In the genomic region with DNA sequence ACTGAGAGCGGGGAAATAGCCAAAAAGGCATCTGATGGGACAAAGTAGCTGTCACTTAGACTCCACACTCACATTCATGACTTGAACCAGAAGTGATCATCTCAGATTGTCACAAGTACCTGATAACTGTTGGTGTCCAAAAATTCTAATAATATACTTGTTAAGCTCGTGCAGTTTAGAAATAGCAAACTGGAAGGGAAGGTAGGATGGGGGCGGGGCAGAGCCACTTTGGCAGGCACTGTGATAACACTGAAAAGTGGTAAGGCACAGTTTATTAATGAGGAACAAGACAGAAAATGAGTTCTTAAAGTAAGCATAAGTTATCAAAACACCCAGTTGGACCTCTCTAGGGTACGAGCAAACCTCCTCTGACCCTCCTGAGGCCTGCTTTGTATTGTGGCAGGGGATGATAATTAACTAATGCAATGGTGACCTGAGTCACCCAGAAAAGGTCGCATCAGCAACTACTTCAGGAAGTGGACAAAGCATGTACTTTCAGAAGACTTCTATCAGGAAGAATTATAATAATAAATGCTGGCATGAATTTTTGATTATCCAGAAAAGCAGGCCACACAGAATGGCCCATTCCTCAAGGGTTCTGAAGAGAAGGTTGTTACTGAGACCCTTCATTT, we compare ENCODE assay signal across 17 cellular contexts. TPM values are rescaled to one million over a fixed set of nuclear protein-coding genes. Genes with fewer than 3 reads are reported as not detected.
A peak's percentile ranks its signal among the peaks of the same experiment; 100 is the strongest.
DNase-seq lines count a peak whose midpoint lies in the region; ATAC-seq and TF ChIP-seq lines count a peak whose summit lies in the region.
"Had no signal": no experiment of that assay in that cellular context is flagged by ENCODE, and none has a peak within 500 bp of the region (broad histone marks: within the 10 kb centered on the region; RNA-seq: fewer than 3 reads in every experiment).

No MANE protein-coding gene starts in this region.

- H3K4me3 ChIP-seq in ascending aorta: no peak overlapping the region
- H3K4me3 ChIP-seq in rectal smooth muscle tissue (ENCODE audit: low read length): no peak overlapping the region
- H3K4me3 ChIP-seq in transverse colon: no peak overlapping the region

- H3K4me1 Mint-ChIP-seq in stimulated activated naive CD8-positive, alpha-beta T cell treated with anti-CD3 and anti-CD28 coated beads, Interleukin-15, amount 100 ng/mL, for 72 hours: no peaks in the 10 kb centered on the region
- H3K4me1 Mint-ChIP-seq: B cell had no signal

- ATAC-seq in left cardiac atrium: peak; percentile 37 to 46
- ATAC-seq in stimulated activated naive CD8-positive, alpha-beta T cell treated with anti-CD3 and anti-CD28 coated beads, Interleukin-15, amount 100 ng/mL, for 72 hours: no peak

- intact Hi-C loops in ascending aorta (cut with DNase I): no loop called here
- intact Hi-C loops in left cardiac atrium (cut with DNase I): no loop called here
- intact Hi-C loops in transverse colon (cut with DNase I; ENCODE audit: low total_unique reads): no loop called here

- TF ChIP-seq POLR2A in transverse colon (IDR thresholded peaks at IDR 0.05): no peak

- no peaks in the 10 kb centered on the region for H3K9me3 ChIP-seq in ascending aorta
- no peaks in the 10 kb centered on the region for H3K9me3 ChIP-seq in transverse colon

- TF ChIP-seq CTCF in ascending aorta (IDR thresholded peaks at IDR 0.05): no peak
- no peak for TF ChIP-seq CTCF in transverse colon (IDR thresholded peaks at IDR 0.05)

- H3K36me3 ChIP-seq in ascending aorta (no peaks in the 10 kb centered on the region), rectal smooth muscle tissue (ENCODE audit: control insufficient read depth, insufficient read depth, low read length) (no peaks in the 10 kb centered on the region), transverse colon (no peaks in the 10 kb centered on the region)

- H3K9me3 Mint-ChIP-seq in stimulated activated naive CD8-positive, alpha-beta T cell treated with anti-CD3 and anti-CD28 coated beads, Interleukin-15, amount 100 ng/mL, for 72 hours: no peaks in the 10 kb centered on the region
- H3K9me3 Mint-ChIP-seq: CD4-positive, alpha-beta T cell had no signal

- H3K27ac Mint-ChIP-seq in stimulated activated naive CD8-positive, alpha-beta T cell treated with anti-CD3 and anti-CD28 coated beads, Interleukin-15, amount 100 ng/mL, for 72 hours: no peak overlapping the region
- H3K27ac Mint-ChIP-seq: B cell; CD4-positive, alpha-beta T cell had no signal

- H3K4me3 Mint-ChIP-seq in stimulated activated naive CD8-positive, alpha-beta T cell treated with anti-CD3 and anti-CD28 coated beads, Interleukin-15, amount 100 ng/mL, for 72 hours: no peak overlapping the region
- H3K4me3 Mint-ChIP-seq: B cell; CD4-positive, alpha-beta T cell had no signal

- H3K9ac ChIP-seq in rectal smooth muscle tissue (ENCODE audit: low read length): no peak overlapping the region

- in situ Hi-C loops in transverse colon (cut with MboI; ENCODE audit: low pct_ligation_motif_present in 1 of 4, low pct_unique_long_range_greater_than_20kb in 1 of 4, low sequenced_read_pairs in 3 of 4): no loop called here

- TF ChIP-seq EP300 in transverse colon (IDR thresholded peaks at IDR 0.05; ENCODE audit: low read depth): no peak

- H3K27ac ChIP-seq in ascending aorta: peak overlapping the region; percentile 90 to 93
- peak overlapping the region; percentile 54 for H3K27ac ChIP-seq in rectal smooth muscle tissue (ENCODE audit: low read depth, low read length)
- peak overlapping the region; percentile 28 to 88 (median 68) for H3K27ac ChIP-seq in transverse colon

- DNase-seq in ascending aorta (ENCODE audit: low spot score in 2 of 2): no peak
- peak; percentile 67 for DNase-seq in left cardiac atrium
- no peak for DNase-seq in transverse colon
- no peak for DNase-seq in stimulated activated naive CD8-positive, alpha-beta T cell treated with anti-CD3 and anti-CD28 coated beads, Interleukin-15, amount 100 ng/mL, for 72 hours
- no peak for DNase-seq in HT-29 (ENCODE audit: low spot score)
- no peak for DNase-seq in NCI-H2196 (lab: John Stamatoyannopoulos, UW; ENCODE audit: unreplicated experiment)
- DNase-seq: ACHN; CD4-positive, alpha-beta T cell; DMS79 treated with DMSO at 0.1 percent for 48 hours; MV-4-11; NCI-H1436; NCI-H2081; NCI-H345; NCI-H526 treated with DMSO at 0.1 percent for 48 hours; SIG-M5 had no signal

- H3K27me3 ChIP-seq in ascending aorta (no peaks in the 10 kb centered on the region), rectal smooth muscle tissue (ENCODE audit: control insufficient read depth, insufficient read depth, low read length) (no peaks in the 10 kb centered on the region), transverse colon (no peaks in the 10 kb centered on the region)

- H3K4me1 ChIP-seq in ascending aorta (peaks cover 11 to 55% of the 10 kb centered on the region in 2 donors), rectal smooth muscle tissue (ENCODE audit: control insufficient read depth, insufficient read depth, low read length) (peaks cover 56% of the 10 kb centered on the region), transverse colon (peaks cover under 1 to 26% (median 13%) of the 10 kb centered on the region in 4 donors)

- WGBS in transverse colon (ENCODE audit: low coverage in 1 of 2), 2 donors: 67 to 70% methylated on average over 5 of the region's 5 CpGs

- H3K27me3 Mint-ChIP-seq in stimulated activated naive CD8-positive, alpha-beta T cell treated with anti-CD3 and anti-CD28 coated beads, Interleukin-15, amount 100 ng/mL, for 72 hours: peaks cover 31% of the 10 kb centered on the region

RNA-seq across cellular contexts. Expression of gene ADCY5, which starts 54.4 kb away (rescaled TPM):
- 32.2 TPM for total RNA-seq in ascending aorta
- total RNA-seq in left cardiac atrium: 100 to 1,000 TPM; 104 to 134 TPM
- 10 to 100 TPM; 13.9 to 42.0 (median 28.6) TPM for total RNA-seq in transverse colon
- 1.2 and 1.6 TPM in 2 replicates for total RNA-seq in HT-29 (2014; rRNA removed; shearing (Covaris generic))
- total RNA-seq: B cell; CD4-positive, alpha-beta T cell had no signal
